In the genomic region with DNA sequence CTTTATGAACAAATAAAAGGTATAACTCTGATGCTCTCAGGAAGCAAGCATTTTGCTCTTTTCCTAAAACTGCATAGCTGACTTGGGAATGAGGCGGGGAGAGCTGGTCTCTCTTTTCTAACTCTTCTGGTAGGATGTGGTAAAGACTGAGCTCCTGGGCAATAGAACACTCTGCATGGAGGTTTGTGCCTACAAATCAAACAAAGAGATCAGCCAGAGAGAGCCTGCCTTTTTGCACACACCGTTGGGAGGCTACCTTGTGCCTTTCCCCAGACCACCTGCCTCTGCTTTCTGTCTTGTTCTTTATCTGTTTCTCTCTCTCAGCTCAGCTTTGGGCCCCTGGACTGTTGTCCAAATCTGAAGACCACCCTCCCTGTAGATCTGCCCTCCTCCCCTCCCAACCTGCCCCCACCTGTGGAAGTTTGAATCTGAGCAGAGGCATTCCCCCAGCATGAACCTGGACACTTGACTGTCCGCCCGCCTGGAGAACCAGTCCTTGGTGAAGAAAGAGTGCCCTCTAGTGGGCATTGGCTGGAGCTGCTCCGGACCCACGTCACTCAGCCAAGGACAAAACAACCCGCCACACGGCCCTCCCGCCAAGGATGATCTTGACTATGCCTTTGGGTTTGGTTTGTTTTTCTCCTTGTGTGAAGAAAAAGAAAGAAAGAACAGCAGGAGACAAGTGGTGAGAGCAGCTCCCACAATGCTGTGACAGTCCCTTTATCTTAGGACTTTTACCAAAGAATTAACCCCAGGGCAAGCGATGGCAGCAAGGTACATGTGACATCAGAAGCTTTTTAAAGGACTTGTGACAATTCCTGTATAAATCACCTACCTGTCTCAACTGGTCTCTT, we compare ENCODE assay signal across 9 cellular contexts.
DNase-seq lines count a peak whose midpoint lies in the region; ATAC-seq, FAIRE-seq and TF ChIP-seq lines count a peak whose summit lies in the region.
"Had no signal": no experiment of that assay in that cellular context is flagged by ENCODE, and none has a peak within 500 bp of the region (broad histone marks: within the 10 kb centered on the region; RNA-seq: fewer than 3 reads in every experiment).

No MANE protein-coding gene starts in this region.

- H3K4me1 ChIP-seq in RWPE2 (ENCODE audit: insufficient read depth, poor library complexity, severe bottlenecking) (peaks cover 26% of the 10 kb centered on the region), gastroesophageal sphincter (peaks cover 22 to 98% (median 28%) of the 10 kb centered on the region in 3 donors), thoracic aorta (ENCODE audit: control insufficient read depth in 1 of 2, low read depth in 2 of 2) (peaks cover 21 to 76% of the 10 kb centered on the region in 2 donors)

- H3K36me3 ChIP-seq in RWPE2 (ENCODE audit: low read depth) (no peaks in the 10 kb centered on the region), gastroesophageal sphincter (no peaks in the 10 kb centered on the region), thoracic aorta (no peaks in the 10 kb centered on the region)

- peak overlapping the region; percentile 2 for H3K4me3 ChIP-seq in RWPE2 (ENCODE audit: severe bottlenecking)
- no peak overlapping the region for H3K4me3 ChIP-seq in gastroesophageal sphincter
- H3K4me3 ChIP-seq in thoracic aorta = no peak overlapping the region
- H3K4me3 ChIP-seq: skin epidermis had no signal

- TF ChIP-seq POLR2A in H54 (IDR thresholded peaks at IDR 0.05; ENCODE audit: low read depth, low read length) (no peak), gastroesophageal sphincter (IDR thresholded peaks at IDR 0.05) (no peak)

- ATAC-seq in RWPE2 (ENCODE audit: low read depth) = peak; percentile 88
- ATAC-seq in gastroesophageal sphincter = peak; percentile 89
- ATAC-seq in thoracic aorta (ENCODE audit: insufficient number of reproducible peaks, low FRiP score, low read depth) = no peak

- H3K27ac ChIP-seq in RWPE2 (ENCODE audit: poor library complexity, severe bottlenecking) (peak overlapping the region; percentile 58), gastroesophageal sphincter (peak overlapping the region; percentile 60 to 83 (median 81)), thoracic aorta (no peak overlapping the region)

- 24 to 25% methylated on average over 7 to 9 of the region's 10 CpGs for WGBS in gastroesophageal sphincter (ENCODE audit: low coverage in 1 of 2), 2 donors

- no peak for TF ChIP-seq EP300 in gastroesophageal sphincter (IDR thresholded peaks at IDR 0.05)

- in situ Hi-C loops in G401 (cut with HindIII; ENCODE audit: low sequenced_read_pairs) = no loop called here

- DNase-seq in G401 (ENCODE audit: low spot score) = peak; percentile 90
- DNase-seq in H54 (ENCODE audit: insufficient read length, low spot score) = peak; percentile 76
- DNase-seq in RWPE2 (ENCODE audit: low spot score) = peak; percentile 72
- peak; percentile 81 for DNase-seq in activated effector memory CD4-positive, alpha-beta T cell treated with anti-CD3 and anti-CD28 coated beads, Interleukin-2, amount 50 U/mL, for 16 hours
- peak; percentile 70 for DNase-seq in occipital lobe (lab: John Stamatoyannopoulos, UW)
- DNase-seq in thoracic aorta (ENCODE audit: low spot score) = peak; percentile 41

- TF ChIP-seq CTCF in LNCAP (IDR thresholded peaks at IDR 0.05) (peak; percentile 98), RWPE2 (IDR thresholded peaks at IDR 0.05; ENCODE audit: poor library complexity, severe bottlenecking) (peak; percentile 95), gastroesophageal sphincter (IDR thresholded peaks at IDR 0.05) (peak; percentile 91 to 97 (median 94)), thoracic aorta (IDR thresholded peaks at IDR 0.05) (peak; percentile 93)

- no peak for FAIRE-seq in H54 (lab: Jason Lieb, UNC)

- no peaks in the 10 kb centered on the region for H3K9me3 ChIP-seq in RWPE2 (ENCODE audit: severe bottlenecking)
- H3K9me3 ChIP-seq in gastroesophageal sphincter = no peaks in the 10 kb centered on the region
- H3K9me3 ChIP-seq in thoracic aorta = no peaks in the 10 kb centered on the region

- H3K27me3 ChIP-seq in RWPE2 (ENCODE audit: insufficient read depth, poor library complexity, severe bottlenecking) = no peaks in the 10 kb centered on the region
- no peaks in the 10 kb centered on the region for H3K27me3 ChIP-seq in gastroesophageal sphincter
- no peaks in the 10 kb centered on the region for H3K27me3 ChIP-seq in thoracic aorta (replicated peaks; ENCODE audit: insufficient read depth)

Comparison
In these comparisons a context has a peak if more than half of its experiments do, and no peak if none do; other contexts are left out.
1. H3K27ac ChIP-seq: peak in RWPE2 (single experiment) and gastroesophageal sphincter (4 of 4); none in thoracic aorta (0 of 2).
2. Peak in every context shown above with its lines, with median percentiles within 50 percentile points of each other: DNase-seq and CTCF ChIP-seq.